ENCODE assay signal across 1 cellular context in the genomic region with DNA sequence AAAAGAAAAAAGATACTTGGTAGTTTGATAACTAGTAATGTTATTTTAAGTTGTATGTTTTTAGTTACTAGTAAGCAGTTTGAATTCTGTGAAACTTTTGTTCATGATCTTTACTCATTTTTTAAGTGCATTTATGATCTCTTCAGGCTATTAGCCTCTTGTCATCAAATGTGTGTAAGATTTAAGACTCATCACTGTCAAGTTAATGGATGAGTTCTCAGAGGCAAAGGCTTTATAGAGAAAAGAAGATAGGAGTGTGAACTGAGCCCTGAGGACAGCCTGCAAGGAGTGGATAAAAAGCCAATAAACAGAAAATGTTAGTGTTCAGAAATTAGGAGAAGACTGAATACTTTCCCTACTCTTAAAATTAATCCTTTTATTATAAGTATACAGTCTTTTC.
TF ChIP-seq lines count a peak whose summit lies in the region.

No MANE protein-coding gene starts in this region.

TF ChIP-seq in GM12878, 131 proteins besides CTCF, POLR2A, EP300 and RAD21:
- TF ChIP-seq STAT3 (IDR thresholded peaks at IDR 0.05; ENCODE audit: low read depth, low read length), result no peak
- TF ChIP-seq SMARCA5 (IDR thresholded peaks at IDR 0.05), result no peak
- no peak for TF ChIP-seq GATAD2B (conservative IDR thresholded peaks at IDR 0.05; ENCODE audit: low read depth)
- TF ChIP-seq, protein P1, sequence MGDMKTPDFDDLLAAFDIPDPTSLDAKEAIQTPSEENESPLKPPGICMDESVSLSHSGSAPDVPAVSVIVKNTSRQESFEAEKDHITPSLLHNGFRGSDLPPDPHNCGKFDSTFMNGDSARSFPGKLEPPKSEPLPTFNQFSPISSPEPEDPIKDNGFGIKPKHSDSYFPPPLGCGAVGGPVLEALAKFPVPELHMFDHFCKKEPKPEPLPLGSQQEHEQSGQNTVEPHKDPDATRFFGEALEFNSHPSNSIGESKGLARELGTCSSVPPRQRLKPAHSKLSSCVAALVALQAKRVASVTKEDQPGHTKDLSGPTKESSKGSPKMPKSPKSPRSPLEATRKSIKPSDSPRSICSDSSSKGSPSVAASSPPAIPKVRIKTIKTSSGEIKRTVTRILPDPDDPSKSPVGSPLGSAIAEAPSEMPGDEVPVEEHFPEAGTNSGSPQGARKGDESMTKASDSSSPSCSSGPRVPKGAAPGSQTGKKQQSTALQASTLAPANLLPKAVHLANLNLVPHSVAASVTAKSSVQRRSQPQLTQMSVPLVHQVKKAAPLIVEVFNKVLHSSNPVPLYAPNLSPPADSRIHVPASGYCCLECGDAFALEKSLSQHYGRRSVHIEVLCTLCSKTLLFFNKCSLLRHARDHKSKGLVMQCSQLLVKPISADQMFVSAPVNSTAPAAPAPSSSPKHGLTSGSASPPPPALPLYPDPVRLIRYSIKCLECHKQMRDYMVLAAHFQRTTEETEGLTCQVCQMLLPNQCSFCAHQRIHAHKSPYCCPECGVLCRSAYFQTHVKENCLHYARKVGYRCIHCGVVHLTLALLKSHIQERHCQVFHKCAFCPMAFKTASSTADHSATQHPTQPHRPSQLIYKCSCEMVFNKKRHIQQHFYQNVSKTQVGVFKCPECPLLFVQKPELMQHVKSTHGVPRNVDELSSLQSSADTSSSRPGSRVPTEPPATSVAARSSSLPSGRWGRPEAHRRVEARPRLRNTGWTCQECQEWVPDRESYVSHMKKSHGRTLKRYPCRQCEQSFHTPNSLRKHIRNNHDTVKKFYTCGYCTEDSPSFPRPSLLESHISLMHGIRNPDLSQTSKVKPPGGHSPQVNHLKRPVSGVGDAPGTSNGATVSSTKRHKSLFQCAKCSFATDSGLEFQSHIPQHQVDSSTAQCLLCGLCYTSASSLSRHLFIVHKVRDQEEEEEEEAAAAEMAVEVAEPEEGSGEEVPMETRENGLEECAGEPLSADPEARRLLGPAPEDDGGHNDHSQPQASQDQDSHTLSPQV (IDR thresholded peaks at IDR 0.05), result no peak
